8 cellular contexts compared by ENCODE assay signal in the genomic region with DNA sequence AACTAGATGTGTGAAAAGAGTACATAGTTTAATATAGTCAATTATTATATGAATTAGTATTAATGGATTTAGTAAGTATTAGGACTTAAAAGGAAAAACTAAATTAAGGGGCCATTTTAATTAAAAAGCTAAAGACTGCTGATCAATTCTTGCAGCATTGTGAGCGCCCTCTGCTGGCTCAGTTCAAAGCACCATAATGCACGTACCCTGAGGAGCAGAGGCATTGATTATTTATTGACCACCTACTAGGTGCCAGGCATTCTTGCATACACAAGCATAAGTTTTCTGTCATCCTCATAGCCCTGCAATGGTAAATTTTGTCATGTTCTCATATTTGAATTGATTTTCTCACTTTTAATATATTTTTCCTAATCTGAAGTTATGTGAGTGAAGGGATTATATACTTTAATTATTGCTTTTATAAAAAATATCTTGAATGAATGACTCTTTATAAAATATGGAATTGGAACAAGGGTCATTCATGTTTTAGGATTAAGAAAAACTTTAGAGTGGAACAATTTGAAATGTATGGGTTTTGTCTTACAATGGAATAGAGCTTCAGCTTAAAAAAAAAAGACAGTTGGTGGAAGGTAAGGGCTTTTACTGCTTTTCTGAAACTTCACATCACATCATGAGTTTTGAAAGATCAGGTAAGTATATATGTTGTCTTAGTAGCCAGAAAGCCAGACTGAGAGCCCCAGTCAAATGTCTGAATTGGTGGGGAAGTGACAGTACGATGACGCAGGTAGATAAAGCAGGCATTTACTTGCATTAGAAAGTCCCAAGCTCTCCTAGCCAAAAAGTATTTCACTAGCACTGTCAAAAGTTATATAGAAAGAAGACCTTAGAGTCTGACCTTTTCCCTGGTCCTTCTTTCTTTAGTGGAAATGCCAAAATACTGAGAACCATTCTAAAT. TPM values are rescaled to one million over a fixed set of nuclear protein-coding genes. Genes with fewer than 3 reads are reported as not detected.
DNase-seq lines count a peak whose midpoint lies in the region; ATAC-seq and TF ChIP-seq lines count a peak whose summit lies in the region.

No MANE protein-coding gene starts in this region.

- H3K27me3 ChIP-seq in Caco-2 (replicated peaks; ENCODE audit: control insufficient read depth, insufficient read depth, low read length) = no peaks in the 10 kb centered on the region
- H3K27me3 ChIP-seq in PC-3 (ENCODE audit: low read length) = no peaks in the 10 kb centered on the region
- no peaks in the 10 kb centered on the region for H3K27me3 ChIP-seq in upper lobe of right lung

- DNase-seq in Caco-2 (peak; percentile 52 to 56), HCEC 1CT (peak; percentile 48), PC-3 (peak; percentile 67), foreskin fibroblast (peak; percentile 49 to 83), pons (ENCODE audit: low spot score) (peak; percentile 36), upper lobe of right lung (peak; percentile 75)
- peak; percentile 47 to 66 for DNase-seq in activated T-helper 1 cell treated with anti-CD3 and anti-CD28 coated beads, Interleukin-2, amount 50 U/mL, for 16 hours (ENCODE audit: low read depth in 1 of 2, low spot score in 1 of 2)

- H3K4me3 ChIP-seq in Caco-2 (ENCODE audit: low read depth, low read length) (no peak overlapping the region), PC-3 (ENCODE audit: low read length) (no peak overlapping the region), foreskin fibroblast (ENCODE audit: low read depth in 1 of 2, low read length in 2 of 2) (no peak overlapping the region), upper lobe of right lung (no peak overlapping the region)

- BruUV-seq in Caco-2 (replicated peaks; lab: Mats Ljungman, UMichigan) = no TSS peak
- no TSS peak for BruUV-seq in PC-3 (replicated peaks; lab: Mats Ljungman, UMichigan)

- H3K27ac ChIP-seq in PC-3 (ENCODE audit: low read length) (no peak overlapping the region), upper lobe of right lung (no peak overlapping the region)

- POLR2A ChIA-PET in Caco-2 (lab: Charles Lee) (no interaction called here), PC-3 (lab: Charles Lee; ENCODE audit: unreplicated experiment) (no interaction called here)

- no peaks in the 10 kb centered on the region for H3K9me2 ChIP-seq in PC-3 (replicated peaks; ENCODE audit: low read length)

- no peaks in the 10 kb centered on the region for H3F3A ChIP-seq in PC-3 (ENCODE audit: low read length, unreplicated experiment)

- H3K36me3 Mint-ChIP-seq in Caco-2 (ENCODE audit: insufficient read depth, unreplicated experiment) = no peaks in the 10 kb centered on the region

- ATAC-seq in PC-3 (peak; percentile 50; the same call in 1 of the 2 replicates), upper lobe of right lung (peak; percentile 59), GM19397 (IDR thresholded peaks at IDR 0.05; ENCODE audit: unreplicated experiment) (no peak)

- H3K9ac ChIP-seq in PC-3 (ENCODE audit: low read length) = no peak overlapping the region

- no peaks in the 10 kb centered on the region for H4K20me1 ChIP-seq in PC-3 (ENCODE audit: low read length)

- H3K27me3 Mint-ChIP-seq in Caco-2 (ENCODE audit: insufficient read depth, unreplicated experiment) = peaks cover 16% of the 10 kb centered on the region

- H3K4me3 Mint-ChIP-seq in Caco-2 (ENCODE audit: unreplicated experiment) = no peak overlapping the region

- no peaks in the 10 kb centered on the region for H3K79me2 ChIP-seq in PC-3 (ENCODE audit: low read length)

- H3K9me3 ChIP-seq in Caco-2 (no peaks in the 10 kb centered on the region), PC-3 (ENCODE audit: low read length) (no peaks in the 10 kb centered on the region), upper lobe of right lung (no peaks in the 10 kb centered on the region)

- no peak overlapping the region for H2AFZ ChIP-seq in PC-3 (ENCODE audit: low read length)

- H3K27ac Mint-ChIP-seq in Caco-2 (ENCODE audit: unreplicated experiment) = no peak overlapping the region

- H3K36me3 ChIP-seq in Caco-2 (ENCODE audit: control insufficient read depth, insufficient read depth, low read length) = no peaks in the 10 kb centered on the region
- H3K36me3 ChIP-seq in PC-3 (ENCODE audit: low read depth, low read length) = no peaks in the 10 kb centered on the region
- no peaks in the 10 kb centered on the region for H3K36me3 ChIP-seq in upper lobe of right lung

- H3K9me3 Mint-ChIP-seq in Caco-2 (ENCODE audit: unreplicated experiment) = no peaks in the 10 kb centered on the region

- CTCF ChIA-PET in Caco-2 (lab: Charles Lee) (interaction anchor here (0.6 kb wide), 1 partner anchor 9 kb away, joined by 3 read pairs; no protein-coding TSS in a partner anchor), PC-3 (lab: Charles Lee) (interaction anchor here (0.6 kb wide), 3 partner anchors 9 to 361 kb away, joined by 3 read pairs; no protein-coding TSS in a partner anchor)

- intact Hi-C loops in Caco-2 (cut with micrococcal nuclease; ENCODE audit: unreplicated experiment) (loop anchor here (1.0 to 10.0 kb wide), 4 partner anchors 142 to 1343 kb away; no protein-coding TSS in a partner anchor), PC-3 (cut with micrococcal nuclease) (loop anchor here (1.0 to 10.0 kb wide), 4 partner anchors 248 to 1343 kb away; no protein-coding TSS in a partner anchor), upper lobe of right lung (cut with DNase I) (loop anchor here (10.0 kb wide), 1 partner anchor 362 kb away; no protein-coding TSS in a partner anchor)

- no peak overlapping the region for H3K4me2 ChIP-seq in PC-3 (ENCODE audit: low read length)

- no peaks in the 10 kb centered on the region for H3K4me1 Mint-ChIP-seq in Caco-2 (ENCODE audit: low read depth, unreplicated experiment)

- H3K4me1 ChIP-seq in Caco-2 = no peaks in the 10 kb centered on the region
- H3K4me1 ChIP-seq in PC-3 (ENCODE audit: insufficient read depth, low read length) = peaks cover 15% of the 10 kb centered on the region
- H3K4me1 ChIP-seq in upper lobe of right lung = peaks cover 8% of the 10 kb centered on the region

- TF ChIP-seq CTCF in Caco-2 (IDR thresholded peaks at IDR 0.05; ENCODE audit: insufficient read depth in 1 of 2, low read depth in 1 of 2, low read length in 1 of 2, severe bottlenecking in 1 of 2, unreplicated experiment in 1 of 2) (peak; percentile 77 to 82), PC-3 (conservative IDR thresholded peaks at IDR 0.05; ENCODE audit: low read depth, low read length) (peak; percentile 86), foreskin fibroblast (IDR thresholded peaks at IDR 0.05; ENCODE audit: low read depth, low read length) (peak; percentile 73), upper lobe of right lung (IDR thresholded peaks at IDR 0.05) (peak; percentile 83)

RNA-seq across cellular contexts. Expression of gene ITGA4, which starts 9.7 kb away (rescaled TPM):
- total RNA-seq in Caco-2 (2022) (not detected in 2 replicates), PC-3 (2014; rRNA removed) (0.81 and 1.0 TPM in 2 replicates), upper lobe of right lung (18.4 TPM)
